17 cellular contexts compared by ENCODE assay signal in genomic region chr7:99890348-99890747, GRCh38. TPM values are rescaled to one million over a fixed set of nuclear protein-coding genes. Genes with fewer than 3 reads are reported as not detected.
"Had no signal": no experiment of that assay in that cellular context is flagged by ENCODE, and none has a peak within 500 bp of the region (broad histone marks: within the 10 kb centered on the region; RNA-seq: fewer than 3 reads in every experiment).

No MANE protein-coding gene starts in this region.

RNA-seq across cellular contexts. Expression of gene OR2AE1, which starts 13.5 kb away (rescaled TPM):
- total RNA-seq: hepatocyte, kidney, kidney epithelial cell, left colon, left lobe of liver, left ventricle myocardium inferior, left ventricle myocardium superior, lung microvascular endothelial cell, mesenteric fat pad, mononuclear cell, mucosa of gallbladder, myocyte had no signal
- polyA plus RNA-seq: hepatocyte, immature natural killer cell, keratinocyte, liver had no signal

RNA-seq across cellular contexts. Expression of gene GJC3, which starts 39.1 kb away (rescaled TPM):
- total RNA-seq: hepatocyte, kidney, kidney epithelial cell, left colon, lower lobe of right lung, mucosa of descending colon, myocyte had no signal
- polyA plus RNA-seq: hepatocyte, immature natural killer cell, keratinocyte had no signal
